ENCODE assay signal across 9 cellular contexts in genomic region chr5:130002876-130003275, GRCh38.
"Had no signal": no experiment of that assay in that cellular context is flagged by ENCODE, and none has a peak within 500 bp of the region (broad histone marks: within the 10 kb centered on the region; RNA-seq: fewer than 3 reads in every experiment).

No MANE protein-coding gene starts in this region.

- H3K27ac ChIP-seq: HL-60 had no signal

- H3K9me3 ChIP-seq: HAP-1 had no signal

- H3K27me3 Mint-ChIP-seq: IgD-negative memory B cell had no signal

- DNase-seq: GOT3, H7, HFFc6, KBM-7 had no signal

- H3K4me1 ChIP-seq: HAP-1 had no signal

- H3K4me3 ChIP-seq: HAP-1 had no signal

- ATAC-seq: HCT116, HepG2 had no signal

- H3K4me1 Mint-ChIP-seq: IgD-negative memory B cell had no signal

- H3K36me3 Mint-ChIP-seq: IgD-negative memory B cell had no signal

- H3K27ac Mint-ChIP-seq: HFFc6, IgD-negative memory B cell had no signal

- H3K4me3 Mint-ChIP-seq: HFFc6, IgD-negative memory B cell had no signal

- H3K36me3 ChIP-seq: HAP-1 had no signal

- FAIRE-seq: HepG2 had no signal
